Comparison of ENCODE assay signal across 21 cellular contexts in genomic region chr17:41567317-41567716, GRCh38. TPM values are rescaled to one million over a fixed set of nuclear protein-coding genes. Genes with fewer than 3 reads are reported as not detected.
A peak's percentile ranks its signal among the peaks of the same experiment; 100 is the strongest.
DNase-seq lines count a peak whose midpoint lies in the region; ATAC-seq and TF ChIP-seq lines count a peak whose summit lies in the region.
"Had no signal": no experiment of that assay in that cellular context is flagged by ENCODE, and none has a peak within 500 bp of the region (broad histone marks: within the 10 kb centered on the region; RNA-seq: fewer than 3 reads in every experiment).

No MANE protein-coding gene starts in this region.

- H3K4me1 Mint-ChIP-seq in activated naive CD4-positive, alpha-beta T cell treated with anti-CD3 and anti-CD28 coated beads, Interleukin-2, amount 50 U/mL, for 24 hours = peaks cover 17% of the 10 kb centered on the region
- peaks cover 6% of the 10 kb centered on the region for H3K4me1 Mint-ChIP-seq in activated CD4-positive, alpha-beta memory T cell treated with anti-CD3 and anti-CD28 coated beads for 36 hours (ENCODE audit: low read depth)
- H3K4me1 Mint-ChIP-seq in endothelial cell (ENCODE audit: unreplicated experiment) = peaks cover 3% of the 10 kb centered on the region

- no peak overlapping the region for H3K27ac ChIP-seq in substantia nigra (ENCODE audit: low read depth, low read length, poor library complexity, severe bottlenecking)
- H3K27ac ChIP-seq: foreskin keratinocyte, RWPE1, tibial artery, VCaP had no signal

- peaks cover under 1% of the 10 kb centered on the region for H3K27me3 Mint-ChIP-seq in activated naive CD4-positive, alpha-beta T cell treated with anti-CD3 and anti-CD28 coated beads, Interleukin-2, amount 50 U/mL, for 24 hours
- peaks cover 5% of the 10 kb centered on the region for H3K27me3 Mint-ChIP-seq in activated CD4-positive, alpha-beta memory T cell treated with anti-CD3 and anti-CD28 coated beads for 36 hours
- peaks cover 11% of the 10 kb centered on the region for H3K27me3 Mint-ChIP-seq in endothelial cell (ENCODE audit: unreplicated experiment)

- no peaks in the 10 kb centered on the region for H3K9me3 Mint-ChIP-seq in activated naive CD4-positive, alpha-beta T cell treated with anti-CD3 and anti-CD28 coated beads, Interleukin-2, amount 50 U/mL, for 24 hours
- H3K9me3 Mint-ChIP-seq in activated CD4-positive, alpha-beta memory T cell treated with anti-CD3 and anti-CD28 coated beads for 36 hours = peaks cover 6% of the 10 kb centered on the region
- H3K9me3 Mint-ChIP-seq in endothelial cell (ENCODE audit: unreplicated experiment) = peaks cover 5% of the 10 kb centered on the region

- POLR2A ChIA-PET in activated CD4-positive, alpha-beta memory T cell treated with anti-CD3 and anti-CD28 coated beads for 36 hours (lab: Charles Lee) = no interaction called here

- H3K4me3 Mint-ChIP-seq in activated naive CD4-positive, alpha-beta T cell treated with anti-CD3 and anti-CD28 coated beads, Interleukin-2, amount 50 U/mL, for 24 hours = no peak overlapping the region
- no peak overlapping the region for H3K4me3 Mint-ChIP-seq in activated CD4-positive, alpha-beta memory T cell treated with anti-CD3 and anti-CD28 coated beads for 36 hours
- no peak overlapping the region for H3K4me3 Mint-ChIP-seq in endothelial cell (ENCODE audit: unreplicated experiment)

- no peak for DNase-seq in activated naive CD4-positive, alpha-beta T cell treated with Interleukin-2 at 50 U/mL for 16 hours
- DNase-seq in activated CD4-positive, alpha-beta memory T cell treated with anti-CD3 and anti-CD28 coated beads for 36 hours = peak; percentile 16
- DNase-seq in endothelial cell (ENCODE audit: low spot score) (no peak), substantia nigra (lab: John Stamatoyannopoulos, UW) (no peak), NCI-H146 (lab: John Stamatoyannopoulos, UW) (no peak)
- DNase-seq: ACHN; activated effector memory CD4-positive, alpha-beta T cell treated with anti-CD3 and anti-CD28 coated beads, Interleukin-2, amount 50 U/mL, for 16 hours; cortex of kidney; foreskin keratinocyte; H7; MM.1S; NCI-H2029 treated with DMSO at 0.1 percent for 48 hours; NCI-H510A; retina; tibial artery had no signal

- peak overlapping the region; percentile 88 for H3K27ac Mint-ChIP-seq in activated naive CD4-positive, alpha-beta T cell treated with anti-CD3 and anti-CD28 coated beads, Interleukin-2, amount 50 U/mL, for 24 hours
- H3K27ac Mint-ChIP-seq in activated CD4-positive, alpha-beta memory T cell treated with anti-CD3 and anti-CD28 coated beads for 36 hours = peak overlapping the region; percentile 9
- peak overlapping the region; percentile 31 for H3K27ac Mint-ChIP-seq in endothelial cell (ENCODE audit: unreplicated experiment)

- TF ChIP-seq CTCF in endothelial cell (IDR thresholded peaks at IDR 0.05; ENCODE audit: unreplicated experiment) = no peak

- CTCF ChIA-PET in activated CD4-positive, alpha-beta memory T cell treated with anti-CD3 and anti-CD28 coated beads for 36 hours (lab: Charles Lee) = interaction anchor here (1.7 to 5.4 kb wide), 2 partner anchors 12 to 18 kb away, joined by 4 to 27 read pairs; no protein-coding TSS in a partner anchor

- H3K36me3 Mint-ChIP-seq in activated naive CD4-positive, alpha-beta T cell treated with anti-CD3 and anti-CD28 coated beads, Interleukin-2, amount 50 U/mL, for 24 hours = no peaks in the 10 kb centered on the region
- H3K36me3 Mint-ChIP-seq in activated CD4-positive, alpha-beta memory T cell treated with anti-CD3 and anti-CD28 coated beads for 36 hours = no peaks in the 10 kb centered on the region
- no peaks in the 10 kb centered on the region for H3K36me3 Mint-ChIP-seq in endothelial cell (ENCODE audit: low read depth, unreplicated experiment)

- ATAC-seq in GM19452 (IDR thresholded peaks at IDR 0.05; ENCODE audit: unreplicated experiment) = no peak
- no peak for ATAC-seq in HG03571 (IDR thresholded peaks at IDR 0.05; ENCODE audit: unreplicated experiment)
- ATAC-seq: foreskin keratinocyte had no signal

- intact Hi-C loops in activated CD4-positive, alpha-beta memory T cell treated with anti-CD3 and anti-CD28 coated beads for 36 hours (cut with micrococcal nuclease) = no loop called here

RNA-seq across cellular contexts. Expression of gene KRT9, which starts 4.5 kb away (rescaled TPM):
- total RNA-seq in activated CD4-positive, alpha-beta memory T cell treated with anti-CD3 and anti-CD28 coated beads for 36 hours = not detected
- not detected for total RNA-seq in endothelial cell (ENCODE audit: unreplicated experiment)
- total RNA-seq: H7, mesenteric fat pad had no signal

RNA-seq across cellular contexts. Expression of gene KRT14, which starts 19.4 kb away (rescaled TPM):
- total RNA-seq in activated CD4-positive, alpha-beta memory T cell treated with anti-CD3 and anti-CD28 coated beads for 36 hours = not detected
- not detected for total RNA-seq in endothelial cell (ENCODE audit: unreplicated experiment)
- total RNA-seq: H7 had no signal

RNA-seq across cellular contexts. Expression of gene KRT19, which starts 39.2 kb away (rescaled TPM):
- not detected for total RNA-seq in activated CD4-positive, alpha-beta memory T cell treated with anti-CD3 and anti-CD28 coated beads for 36 hours
- total RNA-seq in endothelial cell (ENCODE audit: unreplicated experiment) = 4.5 TPM

RNA-seq across cellular contexts. Expression of gene KRT16, which starts 45.2 kb away (rescaled TPM):
- total RNA-seq in activated CD4-positive, alpha-beta memory T cell treated with anti-CD3 and anti-CD28 coated beads for 36 hours = not detected
- total RNA-seq in endothelial cell (ENCODE audit: unreplicated experiment) = not detected
- total RNA-seq: H7 had no signal

RNA-seq across cellular contexts. Expression of gene KRT15, which starts 48.6 kb away (rescaled TPM):
- not detected for total RNA-seq in activated CD4-positive, alpha-beta memory T cell treated with anti-CD3 and anti-CD28 coated beads for 36 hours
- not detected for total RNA-seq in endothelial cell (ENCODE audit: unreplicated experiment)
- total RNA-seq: mesenteric fat pad had no signal

Comparison
In these comparisons a context has a peak if more than half of its experiments do, and no peak if none do; other contexts are left out.
1. H3K27ac Mint-ChIP-seq: peak in every context shown above with its lines; median percentile 88 in activated naive CD4-positive, alpha-beta T cell treated with anti-CD3 and anti-CD28 coated beads, Interleukin-2, amount 50 U/mL, for 24 hours; 31 in endothelial cell; 9 in activated CD4-positive, alpha-beta memory T cell treated with anti-CD3 and anti-CD28 coated beads for 36 hours.